ENCODE assay signal across 8 cellular contexts in genomic region chr9:107425110-107426025, GRCh38.
DNase-seq lines count a peak whose midpoint lies in the region; ATAC-seq, FAIRE-seq and TF ChIP-seq lines count a peak whose summit lies in the region.

No MANE protein-coding gene starts in this region.

- no TSS peak for BruUV-seq in endothelial cell of umbilical vein (replicated peaks; lab: Mats Ljungman, UMichigan)

- H3K4me2 ChIP-seq in DND-41 (ENCODE audit: insufficient read depth, low read length) (no peak overlapping the region), Karpas-422 (ENCODE audit: low read depth, low read length, poor library complexity, severe bottlenecking) (no peak overlapping the region), endothelial cell of umbilical vein (ENCODE audit: insufficient read depth, low read length) (peak overlapping the region; percentile 52)

- H3K9me1 ChIP-seq in endothelial cell of umbilical vein (replicated peaks; ENCODE audit: control insufficient read depth, extremely low read depth, insufficient read depth, low read length), result no peaks in the 10 kb centered on the region

- TF ChIP-seq POLR2A in endothelial cell of umbilical vein (IDR thresholded peaks at IDR 0.05; ENCODE audit: low read depth, low read length), result no peak

- DNase-seq in DND-41, result peak; percentile 24
- peak; percentile 74 for DNase-seq in Karpas-422
- peak; percentile 10 for DNase-seq in activated CD8-positive, alpha-beta memory T cell treated with anti-CD3 and anti-CD28 coated beads, Interleukin-2, amount 50 U/mL, for 24 hours (ENCODE audit: extremely low read depth)
- peak; percentile 65 for DNase-seq in endothelial cell of umbilical vein (ENCODE audit: low read depth, low spot score)
- peak; percentile 46 for DNase-seq in midbrain (lab: John Stamatoyannopoulos, UW)
- peak; percentile 80 for DNase-seq in stimulated activated CD8-positive, alpha-beta memory T cell treated with anti-CD3 and anti-CD28 coated beads, Interleukin-4, amount 100 ng/mL, for 48 hours
- DNase-seq in NCI-H2171 (lab: John Stamatoyannopoulos, UW), result no peak

- H3K79me2 ChIP-seq in DND-41 (ENCODE audit: insufficient read depth, low read length) (no peaks in the 10 kb centered on the region), Karpas-422 (ENCODE audit: low read length) (no peaks in the 10 kb centered on the region), endothelial cell of umbilical vein (ENCODE audit: control insufficient read depth, insufficient read depth, low read length) (no peaks in the 10 kb centered on the region)

- H4K20me1 ChIP-seq in DND-41 (ENCODE audit: insufficient read depth, low read length) (no peaks in the 10 kb centered on the region), Karpas-422 (ENCODE audit: insufficient read depth, low read depth, low read length) (no peaks in the 10 kb centered on the region), endothelial cell of umbilical vein (replicated peaks; ENCODE audit: control insufficient read depth, extremely low read depth, insufficient read depth, low read length) (no peaks in the 10 kb centered on the region)

- dilution Hi-C loops in endothelial cell of umbilical vein (cut with MboI; ENCODE audit: extremely low pct_ligation_motif_present, low sequenced_read_pairs), result no loop called here

- ATAC-seq in DND-41 (ENCODE audit: insufficient read depth, low read depth) (peak; percentile 55; the same call in 2 of the 3 replicates), GM21723 (IDR thresholded peaks at IDR 0.05; ENCODE audit: unreplicated experiment) (peak; percentile 92)

- peak; percentile 76 for TF ChIP-seq CTCF in DND-41 (IDR thresholded peaks at IDR 0.05; ENCODE audit: borderline replicate concordance, extremely low read depth, low read length, poor library complexity, severe bottlenecking)
- TF ChIP-seq CTCF in endothelial cell of umbilical vein (IDR thresholded peaks at IDR 0.05; ENCODE audit: extremely low read depth in 1 of 2, insufficient read depth in 1 of 2, low read depth in 1 of 2, low read length in 2 of 2), result peak; percentile 98 to 99

- H3K27me3 ChIP-seq in DND-41 (ENCODE audit: insufficient read depth, low read length, poor library complexity) (no peaks in the 10 kb centered on the region), Karpas-422 (ENCODE audit: low read length) (no peaks in the 10 kb centered on the region), endothelial cell of umbilical vein (ENCODE audit: control insufficient read depth in 2 of 2, insufficient read depth in 2 of 2, low read length in 2 of 2) (no peaks in the 10 kb centered on the region)

- intact Hi-C loops in endothelial cell of umbilical vein (cut with micrococcal nuclease), result loop anchor here (1.0 kb wide), 1 partner anchor 1337 kb away; no protein-coding TSS in a partner anchor

- H3K9me3 ChIP-seq in DND-41 (ENCODE audit: insufficient read depth, low read length, severe bottlenecking) (no peaks in the 10 kb centered on the region), Karpas-422 (ENCODE audit: low read length) (no peaks in the 10 kb centered on the region), endothelial cell of umbilical vein (replicated peaks; ENCODE audit: control insufficient read depth, insufficient read depth, low read length) (no peaks in the 10 kb centered on the region)

- H3K9ac ChIP-seq in DND-41 (ENCODE audit: low read depth, low read length) (no peak overlapping the region), Karpas-422 (ENCODE audit: low read length) (no peak overlapping the region), endothelial cell of umbilical vein (replicated peaks; ENCODE audit: extremely low read depth, insufficient read depth, low read length) (no peak overlapping the region)

- H3K27ac ChIP-seq in DND-41 (ENCODE audit: low read length) (no peak overlapping the region), Karpas-422 (ENCODE audit: low read length) (no peak overlapping the region), endothelial cell of umbilical vein (ENCODE audit: insufficient read depth, low read depth, low read length) (no peak overlapping the region)

- H3K4me3 ChIP-seq in DND-41 (ENCODE audit: low read depth in 1 of 2, low read length in 2 of 2), result no peak overlapping the region
- H3K4me3 ChIP-seq in Karpas-422 (ENCODE audit: low read length), result no peak overlapping the region
- H3K4me3 ChIP-seq in endothelial cell of umbilical vein (replicated peaks in 1 of 3; ENCODE audit: insufficient read depth in 1 of 3, low read depth in 1 of 3, low read length in 3 of 3), result peak overlapping the region in 1 of 3 experiments; percentile 12

- POLR2A ChIA-PET in endothelial cell of umbilical vein (lab: Charles Lee), result interaction anchor here (0.6 kb wide), 1 partner anchor 561 kb away, joined by 4 read pairs; no protein-coding TSS in a partner anchor

- CTCF ChIA-PET in endothelial cell of umbilical vein (lab: Charles Lee), result interaction anchor here (0.6 to 3.6 kb wide), 46 partner anchors 11 to 1943 kb away, joined by 3 to 25 read pairs (median 4); partner anchors contain the start of gene KLF4

- FAIRE-seq in endothelial cell of umbilical vein (lab: Jason Lieb, UNC), result peak; percentile 88

- H3K4me1 ChIP-seq in DND-41 (ENCODE audit: insufficient read depth, low read length), result no peaks in the 10 kb centered on the region
- no peaks in the 10 kb centered on the region for H3K4me1 ChIP-seq in Karpas-422 (ENCODE audit: low read length)
- peaks cover 4% of the 10 kb centered on the region for H3K4me1 ChIP-seq in endothelial cell of umbilical vein (ENCODE audit: control insufficient read depth, extremely low read depth, insufficient read depth, low read length)

- H3K9me2 ChIP-seq in Karpas-422 (replicated peaks; ENCODE audit: insufficient read depth, low read length), result no peaks in the 10 kb centered on the region

- no peak overlapping the region for H2AFZ ChIP-seq in DND-41 (ENCODE audit: low read depth, low read length)
- no peak overlapping the region for H2AFZ ChIP-seq in Karpas-422 (ENCODE audit: low read length)
- peak overlapping the region; percentile 69 for H2AFZ ChIP-seq in endothelial cell of umbilical vein (ENCODE audit: low read depth, low read length)

- H3K36me3 ChIP-seq in DND-41 (ENCODE audit: insufficient read depth, low read length) (no peaks in the 10 kb centered on the region), Karpas-422 (ENCODE audit: insufficient read depth, low read length) (no peaks in the 10 kb centered on the region), endothelial cell of umbilical vein (ENCODE audit: control insufficient read depth in 2 of 2, extremely low read depth in 1 of 2, insufficient read depth in 2 of 2, low read length in 2 of 2) (no peaks in the 10 kb centered on the region)

TF ChIP-seq in endothelial cell of umbilical vein, 7 proteins besides CTCF, POLR2A, EP300 and RAD21:
- no peak for TF ChIP-seq GATA2 (IDR thresholded peaks at IDR 0.05; ENCODE audit: insufficient read depth, insufficient read length, low read depth, low read length)
- no peak for TF ChIP-seq MYC (IDR thresholded peaks at IDR 0.05; ENCODE audit: low read depth, low read length)
- no peak for TF ChIP-seq POLR2AphosphoS5 (IDR thresholded peaks at IDR 0.05; ENCODE audit: insufficient read depth, low read depth, low read length)
